In genomic region chr6:89321131-89321530, GRCh38 we compare ENCODE assay signal across 23 cellular contexts. TPM values are rescaled to one million over a fixed set of nuclear protein-coding genes. Genes with fewer than 3 reads are reported as not detected.
"Had no signal": no experiment of that assay in that cellular context is flagged by ENCODE, and none has a peak within 500 bp of the region (broad histone marks: within the 10 kb centered on the region; RNA-seq: fewer than 3 reads in every experiment).

No MANE protein-coding gene starts in this region.

- H3K9me3 Mint-ChIP-seq: activated T-cell treated with anti-CD3 and anti-CD28 coated beads, Interleukin-2, amount 50 U/mL, for 24 hours; natural killer cell treated with Interleukin-12 subunit alpha and Interleukin-12 subunit beta and Interleukin-15 and Interleukin-18, amount 100 ng/mL, for 72 hours had no signal

- H3K27me3 Mint-ChIP-seq: activated T-cell treated with anti-CD3 and anti-CD28 coated beads, Interleukin-2, amount 50 U/mL, for 24 hours; natural killer cell treated with Interleukin-12 subunit alpha and Interleukin-12 subunit beta and Interleukin-15 and Interleukin-18, amount 100 ng/mL, for 72 hours; type B pancreatic cell had no signal

- H3K27ac ChIP-seq: esophagus muscularis mucosa, gastrocnemius medialis, thoracic aorta, uterus, WERI-Rb-1 had no signal

- H3K27me3 ChIP-seq: esophagus muscularis mucosa, gastrocnemius medialis, spleen, uterus had no signal

- DNase-seq: activated CD4-positive, alpha-beta T cell treated with anti-CD3 and anti-CD28 coated beads for 48 hours; activated CD4-positive, alpha-beta T cell treated with anti-CD3 and anti-CD28 coated beads, Interleukin-2, amount 50 U/mL, for 48 hours; activated CD8-positive, alpha-beta memory T cell treated with anti-CD3 and anti-CD28 coated beads, Interleukin-2, amount 50 U/mL, for 4 hours; activated gamma-delta T cell; activated naive CD4-positive, alpha-beta T cell treated with anti-CD3 and anti-CD28 coated beads, Interleukin-2, amount 50 U/mL, for 16 hours; activated T-cell treated with anti-CD3 and anti-CD28 coated beads, Interleukin-2, amount 50 U/mL, for 24 hours; amniotic stem cell; cortex of kidney; gastrocnemius medialis; glutamatergic neuron; islet precursor cell; mesendoderm; right cardiac atrium; spleen; stimulated activated naive CD8-positive, alpha-beta T cell treated with anti-CD3 and anti-CD28 coated beads, Interleukin-15, Interleukin-2, amounts not matched to agents 100 U/mL and 50 U/mL, for 24 hours; uterus; WERI-Rb-1 had no signal

- H3K4me3 ChIP-seq: esophagus muscularis mucosa, gastrocnemius medialis, spleen, thoracic aorta, uterus had no signal

- H3K9me3 ChIP-seq: gastrocnemius medialis, spleen, uterus had no signal

- H3K4me1 ChIP-seq: esophagus muscularis mucosa, uterus had no signal

- H3K36me3 ChIP-seq: thoracic aorta, uterus, WERI-Rb-1 had no signal

- H3K27ac Mint-ChIP-seq: activated T-cell treated with anti-CD3 and anti-CD28 coated beads, Interleukin-2, amount 50 U/mL, for 24 hours; natural killer cell treated with Interleukin-12 subunit alpha and Interleukin-12 subunit beta and Interleukin-15 and Interleukin-18, amount 100 ng/mL, for 72 hours; type B pancreatic cell had no signal

- ATAC-seq: activated CD4-positive, CD25-positive, alpha-beta regulatory T cell treated with anti-CD3 and anti-CD28 coated beads, Interleukin-2, amount 50 U/mL, for 24 hours; gastrocnemius medialis; natural killer cell treated with Interleukin-12 subunit alpha and Interleukin-12 subunit beta and Interleukin-15 and Interleukin-18, amount 100 ng/mL, for 72 hours; stimulated activated naive CD8-positive, alpha-beta T cell treated with anti-CD3 and anti-CD28 coated beads, Interleukin-15, Interleukin-2, amounts not matched to agents 100 U/mL and 50 U/mL, for 24 hours had no signal

- H3K4me3 Mint-ChIP-seq: activated T-cell treated with anti-CD3 and anti-CD28 coated beads, Interleukin-2, amount 50 U/mL, for 24 hours; natural killer cell treated with Interleukin-12 subunit alpha and Interleukin-12 subunit beta and Interleukin-15 and Interleukin-18, amount 100 ng/mL, for 72 hours; type B pancreatic cell had no signal

RNA-seq across cellular contexts. Expression of gene GABRR2, which starts 6.0 kb away (rescaled TPM):
- total RNA-seq: osteoblast had no signal
